11 cellular contexts compared by ENCODE assay signal in the genomic region with DNA sequence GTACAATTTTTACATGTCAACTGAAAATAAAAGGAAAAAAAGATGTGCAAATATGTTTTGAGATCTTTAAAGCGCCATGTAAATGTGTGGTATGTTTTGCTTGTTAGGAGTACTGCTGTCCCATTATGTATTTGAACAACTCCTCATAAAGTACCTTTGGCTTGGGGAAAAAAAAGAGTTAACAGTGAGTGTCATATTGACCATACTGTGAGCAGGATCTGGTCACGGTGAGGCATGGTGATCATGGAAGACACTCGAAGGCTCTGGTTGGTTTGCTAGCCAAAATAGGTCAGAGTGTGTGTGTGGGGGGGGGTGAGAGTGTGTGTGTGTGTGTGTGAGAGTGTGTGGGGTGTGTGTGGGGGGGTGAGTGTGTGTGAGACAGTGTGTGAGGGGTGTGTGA. TPM values are rescaled to one million over a fixed set of nuclear protein-coding genes. Genes with fewer than 3 reads are reported as not detected.
DNase-seq lines count a peak whose midpoint lies in the region; ATAC-seq and TF ChIP-seq lines count a peak whose summit lies in the region.
"Had no signal": no experiment of that assay in that cellular context is flagged by ENCODE, and none has a peak within 500 bp of the region (broad histone marks: within the 10 kb centered on the region; RNA-seq: fewer than 3 reads in every experiment).

No MANE protein-coding gene starts in this region.

- DNase-seq in activated CD4-positive, alpha-beta T cell treated with anti-CD3 and anti-CD28 coated beads, Interleukin-2, amount 10 ng/mL, durations not matched to agents 24 days and 14 days: no peak
- no peak for DNase-seq in activated CD4-positive, alpha-beta T cell treated with anti-CD3 and anti-CD28 coated beads, Interleukin-2, amount 10 ng/mL, durations not matched to agents 7 days and 5 days
- no peak for DNase-seq in stimulated activated effector memory CD8-positive, alpha-beta T cell treated with anti-CD3 and anti-CD28 coated beads, Interleukin-12 subunit alpha, Interleukin-12 subunit beta, amount 100 ng/mL, for 72 hours (ENCODE audit: low spot score in 2 of 2)
- DNase-seq in SK-N-SH: no peak
- DNase-seq in NCI-H2107 (lab: John Stamatoyannopoulos, UW): no peak

- H3K9ac ChIP-seq in KMS-11 (no peak overlapping the region), SK-N-SH (no peak overlapping the region)
- H3K9ac ChIP-seq: BLaER1 had no signal

- peaks cover 10% of the 10 kb centered on the region for H3K27me3 Mint-ChIP-seq in activated CD4-positive, alpha-beta T cell treated with anti-CD3 and anti-CD28 coated beads, Interleukin-2, amount 10 ng/mL, durations not matched to agents 24 days and 14 days
- H3K27me3 Mint-ChIP-seq in activated CD4-positive, alpha-beta T cell treated with anti-CD3 and anti-CD28 coated beads, Interleukin-2, amount 10 ng/mL, durations not matched to agents 7 days and 5 days: peaks cover 5% of the 10 kb centered on the region
- H3K27me3 Mint-ChIP-seq: activated naive CD8-positive, alpha-beta T cell treated with anti-CD3 and anti-CD28 coated beads, Interleukin-2, amount 50 U/mL, for 24 hours had no signal

- H3K4me1 ChIP-seq in KMS-11 (ENCODE audit: low read depth, poor library complexity, severe bottlenecking): peaks cover 66% of the 10 kb centered on the region
- peaks cover 0 to 46% (median 16%) of the 10 kb centered on the region in 3 donors for H3K4me1 ChIP-seq in gastroesophageal sphincter
- H3K4me1 ChIP-seq in SK-N-SH (ENCODE audit: control insufficient read depth in 1 of 2, insufficient read depth in 2 of 2, low read depth in 1 of 2, low read length in 1 of 2): peaks cover 9 to 33% of the 10 kb centered on the region in 2 experiments; a peak in 3 of 4 replicates

- peak overlapping the region; percentile 19 for H3K4me3 Mint-ChIP-seq in activated CD4-positive, alpha-beta T cell treated with anti-CD3 and anti-CD28 coated beads, Interleukin-2, amount 10 ng/mL, durations not matched to agents 24 days and 14 days
- no peak overlapping the region for H3K4me3 Mint-ChIP-seq in activated CD4-positive, alpha-beta T cell treated with anti-CD3 and anti-CD28 coated beads, Interleukin-2, amount 10 ng/mL, durations not matched to agents 7 days and 5 days
- H3K4me3 Mint-ChIP-seq in stimulated activated effector memory CD8-positive, alpha-beta T cell treated with anti-CD3 and anti-CD28 coated beads, Interleukin-12 subunit alpha, Interleukin-12 subunit beta, amount 100 ng/mL, for 72 hours: peak overlapping the region; percentile 72

- H3K36me3 ChIP-seq in KMS-11 (ENCODE audit: insufficient read depth): no peaks in the 10 kb centered on the region
- H3K36me3 ChIP-seq in gastroesophageal sphincter: no peaks in the 10 kb centered on the region
- H3K36me3 ChIP-seq in SK-N-SH (replicated peaks in 1 of 2; ENCODE audit: control insufficient read depth in 1 of 2, insufficient read depth in 2 of 2, low read length in 1 of 2): no peaks in the 10 kb centered on the region
- H3K36me3 ChIP-seq: BLaER1 had no signal

- H3K36me3 Mint-ChIP-seq in activated CD4-positive, alpha-beta T cell treated with anti-CD3 and anti-CD28 coated beads, Interleukin-2, amount 10 ng/mL, durations not matched to agents 24 days and 14 days (ENCODE audit: low read depth): peaks cover 1% of the 10 kb centered on the region
- H3K36me3 Mint-ChIP-seq in activated CD4-positive, alpha-beta T cell treated with anti-CD3 and anti-CD28 coated beads, Interleukin-2, amount 10 ng/mL, durations not matched to agents 7 days and 5 days (ENCODE audit: low read depth): no peaks in the 10 kb centered on the region
- peaks cover 5% of the 10 kb centered on the region for H3K36me3 Mint-ChIP-seq in stimulated activated effector memory CD8-positive, alpha-beta T cell treated with anti-CD3 and anti-CD28 coated beads, Interleukin-12 subunit alpha, Interleukin-12 subunit beta, amount 100 ng/mL, for 72 hours

- H3K9me3 ChIP-seq in gastroesophageal sphincter (no peaks in the 10 kb centered on the region), SK-N-SH (no peaks in the 10 kb centered on the region)
- H3K9me3 ChIP-seq: BLaER1 had no signal

- peaks cover 41% of the 10 kb centered on the region for H3K4me1 Mint-ChIP-seq in activated CD4-positive, alpha-beta T cell treated with anti-CD3 and anti-CD28 coated beads, Interleukin-2, amount 10 ng/mL, durations not matched to agents 24 days and 14 days
- H3K4me1 Mint-ChIP-seq in activated CD4-positive, alpha-beta T cell treated with anti-CD3 and anti-CD28 coated beads, Interleukin-2, amount 10 ng/mL, durations not matched to agents 7 days and 5 days: peaks cover 43% of the 10 kb centered on the region
- H3K4me1 Mint-ChIP-seq in stimulated activated effector memory CD8-positive, alpha-beta T cell treated with anti-CD3 and anti-CD28 coated beads, Interleukin-12 subunit alpha, Interleukin-12 subunit beta, amount 100 ng/mL, for 72 hours: peaks cover 47% of the 10 kb centered on the region

- no peaks in the 10 kb centered on the region for H3K9me3 Mint-ChIP-seq in activated CD4-positive, alpha-beta T cell treated with anti-CD3 and anti-CD28 coated beads, Interleukin-2, amount 10 ng/mL, durations not matched to agents 24 days and 14 days
- no peaks in the 10 kb centered on the region for H3K9me3 Mint-ChIP-seq in activated CD4-positive, alpha-beta T cell treated with anti-CD3 and anti-CD28 coated beads, Interleukin-2, amount 10 ng/mL, durations not matched to agents 7 days and 5 days
- no peaks in the 10 kb centered on the region for H3K9me3 Mint-ChIP-seq in stimulated activated effector memory CD8-positive, alpha-beta T cell treated with anti-CD3 and anti-CD28 coated beads, Interleukin-12 subunit alpha, Interleukin-12 subunit beta, amount 100 ng/mL, for 72 hours
- H3K9me3 Mint-ChIP-seq: activated naive CD8-positive, alpha-beta T cell treated with anti-CD3 and anti-CD28 coated beads, Interleukin-2, amount 50 U/mL, for 24 hours had no signal

- H3K27ac Mint-ChIP-seq in activated CD4-positive, alpha-beta T cell treated with anti-CD3 and anti-CD28 coated beads, Interleukin-2, amount 10 ng/mL, durations not matched to agents 24 days and 14 days: peak overlapping the region; percentile 39
- no peak overlapping the region for H3K27ac Mint-ChIP-seq in activated CD4-positive, alpha-beta T cell treated with anti-CD3 and anti-CD28 coated beads, Interleukin-2, amount 10 ng/mL, durations not matched to agents 7 days and 5 days
- peak overlapping the region; percentile 71 for H3K27ac Mint-ChIP-seq in stimulated activated effector memory CD8-positive, alpha-beta T cell treated with anti-CD3 and anti-CD28 coated beads, Interleukin-12 subunit alpha, Interleukin-12 subunit beta, amount 100 ng/mL, for 72 hours
- H3K27ac Mint-ChIP-seq: activated naive CD8-positive, alpha-beta T cell treated with anti-CD3 and anti-CD28 coated beads, Interleukin-2, amount 50 U/mL, for 24 hours had no signal

- CTCF ChIA-PET in activated CD4-positive, alpha-beta T cell treated with anti-CD3 and anti-CD28 coated beads, Interleukin-2, amount 10 ng/mL, durations not matched to agents 7 days and 5 days (lab: Charles Lee): interaction anchor here (0.6 to 1.9 kb wide), 5 partner anchors 16 to 487 kb away, joined by 3 to 18 read pairs (median 3); no protein-coding TSS in a partner anchor
- CTCF ChIA-PET in SK-N-SH (lab: Yijun Ruan, JAX): interaction anchor here (0.6 to 3.4 kb wide), 17 partner anchors 10 to 491 kb away, joined by 3 to 37 read pairs (median 7); a partner anchor contains a TSS

- TF ChIP-seq CTCF in KMS-11 (conservative IDR thresholded peaks at IDR 0.05; ENCODE audit: low read depth, low read length): no peak
- TF ChIP-seq CTCF in gastroesophageal sphincter (IDR thresholded peaks at IDR 0.05): no peak
- no peak for TF ChIP-seq CTCF in SK-N-SH (IDR thresholded peaks at IDR 0.05)

- peaks cover 35% of the 10 kb centered on the region for H3F3A ChIP-seq in SK-N-SH (replicated peaks; ENCODE audit: insufficient read depth)

- ATAC-seq in gastroesophageal sphincter (no peak), HG03521 (IDR thresholded peaks at IDR 0.05; ENCODE audit: unreplicated experiment) (no peak)
- no peak for ATAC-seq in stimulated activated effector memory CD8-positive, alpha-beta T cell treated with anti-CD3 and anti-CD28 coated beads, Interleukin-12 subunit alpha, Interleukin-12 subunit beta, amount 100 ng/mL, for 72 hours

- H3K27me3 ChIP-seq in KMS-11 (ENCODE audit: insufficient read depth, low read depth): no peaks in the 10 kb centered on the region
- H3K27me3 ChIP-seq in gastroesophageal sphincter: no peaks in the 10 kb centered on the region
- H3K27me3 ChIP-seq in SK-N-SH (ENCODE audit: insufficient read depth): no peaks in the 10 kb centered on the region
- H3K27me3 ChIP-seq: BLaER1 had no signal

- H3K4me3 ChIP-seq in KMS-11 (IDR thresholded peaks at IDR 0.05; ENCODE audit: insufficient read depth, low read depth, low read length): no peak overlapping the region
- H3K4me3 ChIP-seq in gastroesophageal sphincter: no peak overlapping the region
- H3K4me3 ChIP-seq in SK-N-SH (ENCODE audit: low read depth in 2 of 2, low read length in 1 of 2): no peak overlapping the region
- H3K4me3 ChIP-seq: smooth muscle cell had no signal

- H3K4me2 ChIP-seq in KMS-11 (no peak overlapping the region), SK-N-SH (no peak overlapping the region)

- H3K79me2 ChIP-seq in KMS-11 (ENCODE audit: insufficient read depth, low read depth) (peaks cover 95% of the 10 kb centered on the region), SK-N-SH (ENCODE audit: insufficient read depth) (peaks cover 84% of the 10 kb centered on the region)

- H4K20me1 ChIP-seq in KMS-11 (ENCODE audit: insufficient read depth) (peaks cover 6% of the 10 kb centered on the region; the same call in 1 of the 2 replicates), SK-N-SH (ENCODE audit: insufficient read depth) (peaks cover 6% of the 10 kb centered on the region; the same call in 1 of the 2 replicates)
- H4K20me1 ChIP-seq: BLaER1 had no signal

- no peaks in the 10 kb centered on the region for H3K9me2 ChIP-seq in SK-N-SH

- POLR2A ChIA-PET in activated CD4-positive, alpha-beta T cell treated with anti-CD3 and anti-CD28 coated beads, Interleukin-2, amount 10 ng/mL, durations not matched to agents 7 days and 5 days (lab: Charles Lee): no interaction called here
- POLR2A ChIA-PET in SK-N-SH (lab: Yijun Ruan, JAX): no interaction called here

- TF ChIP-seq RAD21 in SK-N-SH (IDR thresholded peaks at IDR 0.05; ENCODE audit: low read length): no peak

- no peak for TF ChIP-seq POLR2A in gastroesophageal sphincter (IDR thresholded peaks at IDR 0.05)

- no peak for TF ChIP-seq EP300 in gastroesophageal sphincter (IDR thresholded peaks at IDR 0.05)
- no peak for TF ChIP-seq EP300 in SK-N-SH (IDR thresholded peaks at IDR 0.05; ENCODE audit: borderline replicate concordance in 1 of 2, low read depth in 1 of 2, low read length in 1 of 2)

- H3K27ac ChIP-seq in KMS-11: peak overlapping the region; percentile 12; the same call in 1 of the 2 replicates
- H3K27ac ChIP-seq in gastroesophageal sphincter: peak overlapping the region in 3 of 4 donors; percentile 40 to 90 (median 44)
- peak overlapping the region in 1 of 2 experiments; percentile 42; a peak in 1 of 4 replicates for H3K27ac ChIP-seq in SK-N-SH (ENCODE audit: low read depth in 2 of 2, low read length in 1 of 2)
- H3K27ac ChIP-seq: BLaER1 had no signal

- WGBS in gastroesophageal sphincter (ENCODE audit: low coverage in 1 of 2), 2 donors: 47 to 55% methylated on average over 3 of the region's 3 CpGs
- 79% methylated on average over 3 of the region's 3 CpGs for WGBS in SK-N-SH (ENCODE audit: low lambda C conversion rate)

- H2AFZ ChIP-seq in KMS-11 (ENCODE audit: low read depth) (no peak overlapping the region), SK-N-SH (ENCODE audit: low read depth) (no peak overlapping the region)

- intact Hi-C loops in activated CD4-positive, alpha-beta T cell treated with anti-CD3 and anti-CD28 coated beads, Interleukin-2, amount 10 ng/mL, durations not matched to agents 24 days and 14 days (cut with micrococcal nuclease): loop anchor here (2.0 kb wide), 1 partner anchor 14 kb away; no protein-coding TSS in a partner anchor

RNA-seq across cellular contexts. Expression of a gene that starts 10.1 kb away (rescaled TPM):
- 17.4 and 18.8 TPM in 2 replicates for total RNA-seq in activated CD4-positive, alpha-beta T cell treated with anti-CD3 and anti-CD28 coated beads, Interleukin-2, amount 10 ng/mL, durations not matched to agents 24 days and 14 days
- total RNA-seq in activated CD4-positive, alpha-beta T cell treated with anti-CD3 and anti-CD28 coated beads, Interleukin-2, amount 10 ng/mL, durations not matched to agents 7 days and 5 days: 10 to 100 TPM; 24.3 to 26.4 TPM
- 10 to 100 TPM; 10.9 to 16.4 (median 13.1) TPM for total RNA-seq in gastroesophageal sphincter
- 11.3 and 12.8 TPM in 2 replicates for polyA plus RNA-seq in SK-N-SH (2012; rRNA removed)
- polyA plus RNA-seq in SK-N-SH (2012; cell fraction: cytosol; rRNA removed): 4.3 and 9.3 TPM in 2 replicates
- polyA plus RNA-seq in SK-N-SH (2012; cell fraction: nucleus; rRNA removed): 4.7 and 7.0 TPM in 2 replicates

RNA-seq across cellular contexts. Expression of a gene that starts 24.6 kb away (rescaled TPM):
- total RNA-seq in activated CD4-positive, alpha-beta T cell treated with anti-CD3 and anti-CD28 coated beads, Interleukin-2, amount 10 ng/mL, durations not matched to agents 24 days and 14 days: 0.76 and 0.89 TPM in 2 replicates
- under 1 TPM in 1 of 2 experiments, not detected in 1; 0.15 TPM for total RNA-seq in activated CD4-positive, alpha-beta T cell treated with anti-CD3 and anti-CD28 coated beads, Interleukin-2, amount 10 ng/mL, durations not matched to agents 7 days and 5 days
- 10 to 100 TPM in 3 of 4 donors, 1 to 10 TPM in 1; 9.4 to 76.5 (median 26.3) TPM for total RNA-seq in gastroesophageal sphincter
- 29.3 and 29.4 TPM in 2 replicates for polyA plus RNA-seq in SK-N-SH (2012; rRNA removed)
- 16.5 and 26.4 TPM in 2 replicates for polyA plus RNA-seq in SK-N-SH (2012; cell fraction: cytosol; rRNA removed)
- polyA plus RNA-seq in SK-N-SH (2012; cell fraction: nucleus; rRNA removed): 30.1 and 32.1 TPM in 2 replicates
